ENCODE assay signal across 8 cellular contexts in genomic region chr17:57956311-57957119, GRCh38. TPM values are rescaled to one million over a fixed set of nuclear protein-coding genes. Genes with fewer than 3 reads are reported as not detected.
DNase-seq lines count a peak whose midpoint lies in the region; ATAC-seq and TF ChIP-seq lines count a peak whose summit lies in the region.

No MANE protein-coding gene starts in this region.

- H4K20me1 ChIP-seq in GM23338 (replicated peaks; ENCODE audit: insufficient read depth), result no peaks in the 10 kb centered on the region
- H4K20me1 ChIP-seq in neural progenitor cell (ENCODE audit: low read depth), result no peaks in the 10 kb centered on the region

- H3K4me2 ChIP-seq in GM23338 (peak overlapping the region; percentile 96), neural progenitor cell (peak overlapping the region; percentile 96)

- H3K27ac Mint-ChIP-seq in GM23338 (no peak overlapping the region), neural progenitor cell (peak overlapping the region; percentile 94)
- no peak overlapping the region for H3K27ac Mint-ChIP-seq in activated naive CD4-positive, alpha-beta T cell treated with anti-CD3 and anti-CD28 coated beads, Interleukin-2, amount 10 ng/mL, durations not matched to agents 7 days and 5 days

- H3F3A ChIP-seq in GM23338 (replicated peaks; ENCODE audit: low read depth) (peaks cover 15% of the 10 kb centered on the region), neural progenitor cell (ENCODE audit: low read depth) (peaks cover 18% of the 10 kb centered on the region)

- H2AFZ ChIP-seq in GM23338 (no peak overlapping the region), neural progenitor cell (replicated peaks) (no peak overlapping the region)

- no peaks in the 10 kb centered on the region for H3K9me3 ChIP-seq in neural progenitor cell (ENCODE audit: low read depth)

- H3K4me1 ChIP-seq in GM23338 (ENCODE audit: insufficient read depth) (peaks cover 29% of the 10 kb centered on the region), neural progenitor cell (peaks cover 19% of the 10 kb centered on the region)

- H3K4me3 Mint-ChIP-seq in GM23338 (peak overlapping the region; percentile 68), neural progenitor cell (peak overlapping the region; percentile 85)
- H3K4me3 Mint-ChIP-seq in activated naive CD4-positive, alpha-beta T cell treated with anti-CD3 and anti-CD28 coated beads, Interleukin-2, amount 10 ng/mL, durations not matched to agents 7 days and 5 days, result peak overlapping the region; percentile 53

- H3K4me3 ChIP-seq in GM23338 (peak overlapping the region; percentile 82), neural progenitor cell (no peak overlapping the region)

- no peaks in the 10 kb centered on the region; the same call in 2 of the 3 replicates for H3K36me3 Mint-ChIP-seq in GM23338 (ENCODE audit: low read depth)
- no peaks in the 10 kb centered on the region for H3K36me3 Mint-ChIP-seq in activated naive CD4-positive, alpha-beta T cell treated with anti-CD3 and anti-CD28 coated beads, Interleukin-2, amount 10 ng/mL, durations not matched to agents 7 days and 5 days
- peaks cover 7% of the 10 kb centered on the region for H3K36me3 Mint-ChIP-seq in neural progenitor cell

- DNase-seq in GM23338 (ENCODE audit: low spot score) (peak; percentile 53), NCI-H524 treated with DMSO at 0.1 percent for 48 hours (lab: John Stamatoyannopoulos, UW) (peak; percentile 71), neural progenitor cell (ENCODE audit: low spot score) (no peak), NCI-H1105 (lab: John Stamatoyannopoulos, UW) (no peak), NCI-H345 (lab: John Stamatoyannopoulos, UW) (no peak)
- DNase-seq in activated naive CD4-positive, alpha-beta T cell treated with anti-CD3 and anti-CD28 coated beads, Interleukin-2, amount 10 ng/mL, durations not matched to agents 7 days and 5 days, result peak; percentile 62

- no peak for TF ChIP-seq CTCF in GM23338 (conservative IDR thresholded peaks at IDR 0.05; ENCODE audit: low read depth in 2 of 2)
- TF ChIP-seq CTCF in neural progenitor cell (IDR thresholded peaks at IDR 0.05), result no peak

- H3K9me2 ChIP-seq in GM23338 (ENCODE audit: insufficient read depth), result no peaks in the 10 kb centered on the region

- no peak for TF ChIP-seq POLR2A in GM18505 (IDR thresholded peaks at IDR 0.05; ENCODE audit: borderline replicate concordance, extremely low read depth, insufficient read depth, insufficient read length)

- H3K27me3 Mint-ChIP-seq in GM23338 (ENCODE audit: insufficient read depth, low read depth, poor library complexity), result peaks cover 26% of the 10 kb centered on the region
- H3K27me3 Mint-ChIP-seq in activated naive CD4-positive, alpha-beta T cell treated with anti-CD3 and anti-CD28 coated beads, Interleukin-2, amount 10 ng/mL, durations not matched to agents 7 days and 5 days, result peaks cover 86% of the 10 kb centered on the region
- peaks cover 4% of the 10 kb centered on the region for H3K27me3 Mint-ChIP-seq in neural progenitor cell (ENCODE audit: insufficient read depth, low read depth)

- no peaks in the 10 kb centered on the region for H3K36me3 ChIP-seq in GM23338 (ENCODE audit: insufficient read depth)
- no peaks in the 10 kb centered on the region for H3K36me3 ChIP-seq in neural progenitor cell

- H3K27me3 ChIP-seq in GM23338 (ENCODE audit: insufficient read depth) (peaks cover 42% of the 10 kb centered on the region), neural progenitor cell (peaks cover 41% of the 10 kb centered on the region)

- peak; percentile 42 for ATAC-seq in GM18505 (IDR thresholded peaks at IDR 0.05; ENCODE audit: unreplicated experiment)
- ATAC-seq in GM23338, result peak; percentile 15
- no peak for ATAC-seq in GM18519 (IDR thresholded peaks at IDR 0.05; ENCODE audit: low FRiP score, unreplicated experiment)

- CTCF ChIA-PET in activated naive CD4-positive, alpha-beta T cell treated with anti-CD3 and anti-CD28 coated beads, Interleukin-2, amount 10 ng/mL, durations not matched to agents 7 days and 5 days (lab: Charles Lee), result interaction anchor here (1.2 to 4.1 kb wide), 3 partner anchors 43 to 99 kb away, joined by 3 to 18 read pairs (median 6); no protein-coding TSS in a partner anchor

- H3K9me3 Mint-ChIP-seq in GM23338, result peaks cover 3% of the 10 kb centered on the region; the same call in 2 of the 3 replicates
- H3K9me3 Mint-ChIP-seq in activated naive CD4-positive, alpha-beta T cell treated with anti-CD3 and anti-CD28 coated beads, Interleukin-2, amount 10 ng/mL, durations not matched to agents 7 days and 5 days, result no peaks in the 10 kb centered on the region
- H3K9me3 Mint-ChIP-seq in neural progenitor cell, result no peaks in the 10 kb centered on the region

- H3K27ac ChIP-seq in GM23338 (ENCODE audit: low read depth) (no peak overlapping the region), neural progenitor cell (no peak overlapping the region)

- no peak overlapping the region for H3K9ac ChIP-seq in neural progenitor cell

- H3K4me1 Mint-ChIP-seq in GM23338 (peaks cover 30% of the 10 kb centered on the region), neural progenitor cell (peaks cover 51% of the 10 kb centered on the region)
- H3K4me1 Mint-ChIP-seq in activated naive CD4-positive, alpha-beta T cell treated with anti-CD3 and anti-CD28 coated beads, Interleukin-2, amount 10 ng/mL, durations not matched to agents 7 days and 5 days, result peaks cover 23% of the 10 kb centered on the region

- H3K79me2 ChIP-seq in GM23338 (replicated peaks; ENCODE audit: insufficient read depth), result no peaks in the 10 kb centered on the region
- H3K79me2 ChIP-seq in neural progenitor cell (ENCODE audit: low read depth), result no peaks in the 10 kb centered on the region

TF ChIP-seq in GM23338, 12 proteins besides CTCF, POLR2A, EP300 and RAD21:
- no peak for TF ChIP-seq STAT1 (IDR thresholded peaks at IDR 0.05; ENCODE audit: unreplicated experiment)
- TF ChIP-seq ETS1 (IDR thresholded peaks at IDR 0.05), result no peak
- no peak for TF ChIP-seq ZNF114 (CRISPR knock-in tag; IDR thresholded peaks at IDR 0.05)
- no peak for TF ChIP-seq REST (IDR thresholded peaks at IDR 0.05; ENCODE audit: unreplicated experiment)
- no peak for TF ChIP-seq CREB1 (CRISPR knock-in tag; IDR thresholded peaks at IDR 0.05; ENCODE audit: low read depth)
- TF ChIP-seq EZH2 (IDR thresholded peaks at IDR 0.05; ENCODE audit: low read depth, unreplicated experiment), result no peak
- TF ChIP-seq ZNF331 (CRISPR knock-in tag; IDR thresholded peaks at IDR 0.05; ENCODE audit: low read depth), result no peak

RNA-seq across cellular contexts. Expression of gene CUEDC1, which starts 1.3 kb away (rescaled TPM):
- 3.0 and 3.3 TPM in 2 replicates for total RNA-seq in GM23338 (2014; rRNA removed; shearing (Covaris generic))
- polyA plus RNA-seq in GM23338 (2016; fragmentation: Nextera tagmentation; extraction: Ambion mirVana), result 7.7 and 11.3 TPM in 2 replicates
- total RNA-seq in neural progenitor cell (ENCODE audit: low replicate concordance), result 8.8 and 14.7 TPM in 2 replicates

RNA-seq across cellular contexts. Expression of gene VEZF1, which starts 31.5 kb away (rescaled TPM):
- total RNA-seq in GM23338 (2014; rRNA removed; shearing (Covaris generic)), result 67.7 and 74.6 TPM in 2 replicates
- 34.8 and 36.0 TPM in 2 replicates for polyA plus RNA-seq in GM23338 (2016; fragmentation: Nextera tagmentation; extraction: Ambion mirVana)
- 90.4 and 103 TPM in 2 replicates for total RNA-seq in neural progenitor cell (ENCODE audit: low replicate concordance)

RNA-seq across cellular contexts. Expression of gene SRSF1, which starts 50.5 kb away (rescaled TPM):
- 584 and 639 TPM in 2 replicates for total RNA-seq in GM23338 (2014; rRNA removed; shearing (Covaris generic))
- polyA plus RNA-seq in GM23338 (2016; fragmentation: Nextera tagmentation; extraction: Ambion mirVana), result 373 and 413 TPM in 2 replicates
- 436 and 556 TPM in 2 replicates for total RNA-seq in neural progenitor cell (ENCODE audit: low replicate concordance)

Comparison
In these comparisons a context has a peak if more than half of its experiments do, and no peak if none do; other contexts are left out.
1. DNase-seq: peak in GM23338 (single experiment), NCI-H524 treated with DMSO at 0.1 percent for 48 hours (single experiment) and activated naive CD4-positive, alpha-beta T cell treated with anti-CD3 and anti-CD28 coated beads, Interleukin-2, amount 10 ng/mL, durations not matched to agents 7 days and 5 days (single experiment); none in neural progenitor cell (single experiment), NCI-H1105 (single experiment) and NCI-H345 (single experiment).
2. Peak in every context shown above with its lines, with median percentiles within 50 percentile points of each other: H3K4me3 Mint-ChIP-seq.